ENCODE assay signal across 12 cellular contexts in genomic region chr3:127001486-127002194, GRCh38. TPM values are rescaled to one million over a fixed set of nuclear protein-coding genes. Genes with fewer than 3 reads are reported as not detected.
DNase-seq lines count a peak whose midpoint lies in the region; ATAC-seq and TF ChIP-seq lines count a peak whose summit lies in the region.
"Had no signal": no experiment of that assay in that cellular context is flagged by ENCODE, and none has a peak within 500 bp of the region (broad histone marks: within the 10 kb centered on the region; RNA-seq: fewer than 3 reads in every experiment).

No MANE protein-coding gene starts in this region.

- H3K27ac Mint-ChIP-seq in dendritic cell treated with granulocyte-macrophage colony-stimulating factor and Interleukin-4, amounts not matched to agents 40 ng/mL and 50 ng/mL, for 4 days, result peak overlapping the region; percentile 8
- H3K27ac Mint-ChIP-seq in neural progenitor cell, result no peak overlapping the region
- H3K27ac Mint-ChIP-seq: activated naive CD8-positive, alpha-beta T cell had no signal

- H3K4me1 Mint-ChIP-seq in dendritic cell treated with granulocyte-macrophage colony-stimulating factor and Interleukin-4, amounts not matched to agents 40 ng/mL and 50 ng/mL, for 4 days (ENCODE audit: low read depth), result peaks cover 12% of the 10 kb centered on the region
- H3K4me1 Mint-ChIP-seq in neural progenitor cell, result peaks cover 24% of the 10 kb centered on the region

- POLR2A ChIA-PET in OCI-LY7 (lab: Charles Lee), result no interaction called here

- WGBS in heart left ventricle, 4 donors, result 64 to 97% (median 71%) methylated on average over 10 to 23 of the region's 23 CpGs

- no TSS peak for BruUV-seq in OCI-LY7 (replicated peaks; lab: Mats Ljungman, UMichigan)

- intact Hi-C loops in heart left ventricle (cut with DNase I) (no loop called here), left ventricle myocardium superior (cut with micrococcal nuclease) (no loop called here), uterus (cut with DNase I; ENCODE audit: low total_unique reads) (no loop called here), OCI-LY7 (cut with micrococcal nuclease; ENCODE audit: unreplicated experiment) (no loop called here)
- intact Hi-C loops in dendritic cell treated with granulocyte-macrophage colony-stimulating factor and Interleukin-4, amounts not matched to agents 40 ng/mL and 50 ng/mL, for 4 days (cut with micrococcal nuclease), result no loop called here

- H3K4me1 ChIP-seq in heart left ventricle (peaks cover 4 to 64% (median 28%) of the 10 kb centered on the region in 12 donors), neural progenitor cell (peaks cover 11% of the 10 kb centered on the region), uterus (peaks cover 0 to 13% of the 10 kb centered on the region in 2 donors), OCI-LY7 (ENCODE audit: insufficient read depth, low read length, poor library complexity, severe bottlenecking) (peaks cover 11% of the 10 kb centered on the region)

- H3K27ac ChIP-seq in heart left ventricle (peak overlapping the region in 11 of 12 donors; percentile 3 to 83 (median 60)), neural progenitor cell (peak overlapping the region; percentile 18), uterus (peak overlapping the region; percentile 66 to 79), OCI-LY7 (ENCODE audit: low read depth, low read length, poor library complexity, severe bottlenecking) (no peak overlapping the region)

- peaks cover 0 to 10% (median 0%) of the 10 kb centered on the region in 9 donors for H3K36me3 ChIP-seq in heart left ventricle
- H3K36me3 ChIP-seq in neural progenitor cell, result no peaks in the 10 kb centered on the region
- H3K36me3 ChIP-seq in uterus, result no peaks in the 10 kb centered on the region
- no peaks in the 10 kb centered on the region for H3K36me3 ChIP-seq in OCI-LY7 (ENCODE audit: insufficient read depth, low read length)
- H3K36me3 ChIP-seq: prostate gland had no signal

- H3K79me2 ChIP-seq in neural progenitor cell (ENCODE audit: low read depth), result peaks cover 50% of the 10 kb centered on the region
- no peaks in the 10 kb centered on the region for H3K79me2 ChIP-seq in OCI-LY7 (ENCODE audit: insufficient read depth, low read depth, low read length)

- no peak overlapping the region for H3K4me3 Mint-ChIP-seq in dendritic cell treated with granulocyte-macrophage colony-stimulating factor and Interleukin-4, amounts not matched to agents 40 ng/mL and 50 ng/mL, for 4 days
- no peak overlapping the region for H3K4me3 Mint-ChIP-seq in neural progenitor cell
- H3K4me3 Mint-ChIP-seq: activated CD8-positive, alpha-beta T cell treated with anti-CD3 and anti-CD28 coated beads, Interleukin-2, amount 10 ng/mL, durations not matched to agents 7 days and 5 days; activated naive CD8-positive, alpha-beta T cell had no signal

- no peaks in the 10 kb centered on the region for H3K9me3 Mint-ChIP-seq in dendritic cell treated with granulocyte-macrophage colony-stimulating factor and Interleukin-4, amounts not matched to agents 40 ng/mL and 50 ng/mL, for 4 days
- H3K9me3 Mint-ChIP-seq in neural progenitor cell, result no peaks in the 10 kb centered on the region

- no peak for ATAC-seq in heart left ventricle
- no peak for ATAC-seq in left ventricle myocardium superior
- ATAC-seq: activated CD8-positive, alpha-beta T cell treated with anti-CD3 and anti-CD28 coated beads, Interleukin-2, amount 10 ng/mL, durations not matched to agents 7 days and 5 days had no signal

- no peaks in the 10 kb centered on the region for H3F3A ChIP-seq in neural progenitor cell (ENCODE audit: low read depth)

- TF ChIP-seq CTCF in heart left ventricle (IDR thresholded peaks at IDR 0.05) (no peak), neural progenitor cell (IDR thresholded peaks at IDR 0.05) (no peak), uterus (IDR thresholded peaks at IDR 0.05) (no peak), OCI-LY7 (conservative IDR thresholded peaks at IDR 0.05; ENCODE audit: low read length) (no peak)

- CTCF ChIA-PET in OCI-LY7 (lab: Charles Lee; ENCODE audit: unreplicated experiment), result no interaction called here

- no peaks in the 10 kb centered on the region for H3K27me3 Mint-ChIP-seq in dendritic cell treated with granulocyte-macrophage colony-stimulating factor and Interleukin-4, amounts not matched to agents 40 ng/mL and 50 ng/mL, for 4 days
- H3K27me3 Mint-ChIP-seq in neural progenitor cell (ENCODE audit: insufficient read depth, low read depth), result no peaks in the 10 kb centered on the region
- H3K27me3 Mint-ChIP-seq: activated naive CD8-positive, alpha-beta T cell had no signal

- H3K27me3 ChIP-seq in heart left ventricle (no peaks in the 10 kb centered on the region), neural progenitor cell (no peaks in the 10 kb centered on the region), uterus (no peaks in the 10 kb centered on the region)

- TF ChIP-seq POLR2A in heart left ventricle (IDR thresholded peaks at IDR 0.05) (no peak), uterus (IDR thresholded peaks at IDR 0.05) (no peak)

- peak overlapping the region in 7 of 12 donors; percentile 3 to 39 (median 11) for H3K4me3 ChIP-seq in heart left ventricle
- no peak overlapping the region for H3K4me3 ChIP-seq in neural progenitor cell
- no peak overlapping the region for H3K4me3 ChIP-seq in uterus
- H3K4me3 ChIP-seq in OCI-LY7 (ENCODE audit: low read depth, low read length, poor library complexity, severe bottlenecking), result no peak overlapping the region
- H3K4me3 ChIP-seq: prostate gland had no signal

- H3K4me2 ChIP-seq in neural progenitor cell (peak overlapping the region; percentile 55), OCI-LY7 (ENCODE audit: low read length) (no peak overlapping the region)

- H2AFZ ChIP-seq in neural progenitor cell (replicated peaks), result no peak overlapping the region
- H2AFZ ChIP-seq in OCI-LY7 (ENCODE audit: low read length), result no peak overlapping the region

- no peaks in the 10 kb centered on the region for H3K9me2 ChIP-seq in OCI-LY7 (ENCODE audit: insufficient read depth, low read length)

- no peaks in the 10 kb centered on the region for H3K9me3 ChIP-seq in heart left ventricle
- no peaks in the 10 kb centered on the region for H3K9me3 ChIP-seq in neural progenitor cell (ENCODE audit: low read depth)
- no peaks in the 10 kb centered on the region for H3K9me3 ChIP-seq in uterus
- H3K9me3 ChIP-seq in OCI-LY7 (ENCODE audit: low read length), result no peaks in the 10 kb centered on the region
- H3K9me3 ChIP-seq: prostate gland had no signal

- H3K9ac ChIP-seq in neural progenitor cell, result no peak overlapping the region

- H4K20me1 ChIP-seq in neural progenitor cell (ENCODE audit: low read depth) (peaks cover 54% of the 10 kb centered on the region), OCI-LY7 (ENCODE audit: insufficient read depth, low read length) (no peaks in the 10 kb centered on the region)

- no peak for DNase-seq in heart left ventricle
- no peak for DNase-seq in left ventricle myocardium superior
- no peak for DNase-seq in neural progenitor cell (ENCODE audit: low spot score)
- DNase-seq in uterus, result no peak
- no peak for DNase-seq in kidney glomerular epithelial cell (lab: John Stamatoyannopoulos, UW)
- DNase-seq in OCI-LY7 (ENCODE audit: low spot score), result no peak
- no peak for DNase-seq in NCI-H187 treated with DMSO at 0.1 percent for 48 hours (lab: John Stamatoyannopoulos, UW)
- DNase-seq: activated CD8-positive, alpha-beta T cell treated with anti-CD3 and anti-CD28 coated beads, Interleukin-2, amount 10 ng/mL, durations not matched to agents 7 days and 5 days; DMS79 had no signal

- peaks cover 33% of the 10 kb centered on the region for H3K36me3 Mint-ChIP-seq in dendritic cell treated with granulocyte-macrophage colony-stimulating factor and Interleukin-4, amounts not matched to agents 40 ng/mL and 50 ng/mL, for 4 days (ENCODE audit: low read depth)
- peaks cover 4% of the 10 kb centered on the region for H3K36me3 Mint-ChIP-seq in neural progenitor cell
- H3K36me3 Mint-ChIP-seq: activated naive CD8-positive, alpha-beta T cell had no signal

RNA-seq across cellular contexts. Expression of gene PLXNA1, which starts 18.7 kb away (rescaled TPM):
- total RNA-seq in heart left ventricle (10 to 100 TPM; 19.5 to 38.8 (median 29.6) TPM), left ventricle myocardium superior (23.8 TPM), neural progenitor cell (ENCODE audit: low replicate concordance) (34.7 and 89.1 TPM in 2 replicates), uterus (10 to 100 TPM in 3 of 4 donors, 1 to 10 TPM in 1; 6.7 to 38.2 (median 16.9) TPM), OCI-LY7 (2022) (3.0 and 3.6 TPM in 2 replicates)
- 10 to 100 TPM; 14.6 to 30.4 TPM for polyA plus RNA-seq in heart left ventricle
- total RNA-seq in OCI-LY7 (2014; rRNA removed; shearing (Covaris generic)), result 3.8 and 4.4 TPM in 2 replicates

Comparison
In these comparisons a context has a peak if more than half of its experiments do, and no peak if none do; other contexts are left out.
1. H3K4me3 ChIP-seq: peak in heart left ventricle (7 of 12); none in neural progenitor cell (single experiment), uterus (0 of 2) and OCI-LY7 (single experiment).